Comparison of ENCODE assay signal across 15 cellular contexts in the genomic region with DNA sequence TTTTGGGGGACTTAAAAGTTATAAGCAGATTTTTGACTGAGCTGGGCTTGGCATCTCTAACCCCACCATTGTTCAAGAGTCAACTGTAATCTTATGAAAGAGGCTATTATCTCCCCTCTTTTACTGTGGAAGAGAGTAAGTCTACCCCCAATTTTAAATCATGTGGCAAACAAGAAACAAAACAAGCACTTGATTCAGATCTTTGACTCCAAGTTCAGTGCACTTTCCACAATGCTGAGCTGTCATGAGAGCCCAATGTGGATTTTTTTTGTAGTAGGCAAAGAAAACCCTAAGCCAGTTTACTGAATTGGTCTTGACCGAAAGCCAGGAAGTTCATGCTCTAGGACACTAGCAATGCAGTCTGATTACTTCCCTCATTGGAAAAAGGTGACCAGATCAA.
DNase-seq lines count a peak whose midpoint lies in the region; TF ChIP-seq lines count a peak whose summit lies in the region.
"Had no signal": no experiment of that assay in that cellular context is flagged by ENCODE, and none has a peak within 500 bp of the region (broad histone marks: within the 10 kb centered on the region; RNA-seq: fewer than 3 reads in every experiment).

No MANE protein-coding gene starts in this region.

- H3K27me3 ChIP-seq in rectal smooth muscle tissue (ENCODE audit: control insufficient read depth, insufficient read depth, low read length) (no peaks in the 10 kb centered on the region), smooth muscle cell (ENCODE audit: low read depth) (no peaks in the 10 kb centered on the region)

- H3K4me3 Mint-ChIP-seq in nephron (no peak overlapping the region), type B pancreatic cell (no peak overlapping the region)
- H3K4me3 Mint-ChIP-seq: CD4-positive, alpha-beta memory T cell had no signal

- in situ Hi-C loops in SK-MEL-5 (cut with HindIII; ENCODE audit: low pct_unique_long_range_greater_than_20kb, low sequenced_read_pairs): no loop called here

- H3K9ac ChIP-seq in rectal smooth muscle tissue (ENCODE audit: low read length) (no peak overlapping the region), smooth muscle cell (ENCODE audit: low read depth) (no peak overlapping the region)

- H3K27me3 Mint-ChIP-seq in nephron (ENCODE audit: low read depth) (no peaks in the 10 kb centered on the region), type B pancreatic cell (no peaks in the 10 kb centered on the region)
- H3K27me3 Mint-ChIP-seq: CD4-positive, alpha-beta memory T cell had no signal

- H3K27ac ChIP-seq in rectal smooth muscle tissue (ENCODE audit: low read depth, low read length): peak overlapping the region; percentile 7
- no peak overlapping the region for H3K27ac ChIP-seq in smooth muscle cell (ENCODE audit: low read depth)

- H3K9me3 ChIP-seq in smooth muscle cell (replicated peaks; ENCODE audit: low read depth): no peaks in the 10 kb centered on the region
- H3K9me3 ChIP-seq: Caco-2 had no signal

- H3K4me1 Mint-ChIP-seq in nephron (peaks cover 40% of the 10 kb centered on the region), type B pancreatic cell (ENCODE audit: unreplicated experiment) (peaks cover 16% of the 10 kb centered on the region)
- H3K4me1 Mint-ChIP-seq: CD4-positive, alpha-beta memory T cell had no signal

- no peak for TF ChIP-seq CTCF in nephron (IDR thresholded peaks at IDR 0.05; ENCODE audit: unreplicated experiment in 3 of 3)
- no peak for TF ChIP-seq CTCF in type B pancreatic cell (conservative IDR thresholded peaks at IDR 0.05)
- no peak for TF ChIP-seq CTCF in smooth muscle cell (IDR thresholded peaks at IDR 0.05; ENCODE audit: borderline replicate concordance, insufficient read depth, poor library complexity, severe bottlenecking)

- WGBS in smooth muscle cell (ENCODE audit: low lambda C conversion rate): 79% methylated on average over 1 of the region's 1 CpG

- H3K36me3 Mint-ChIP-seq in nephron (ENCODE audit: low read depth) (no peaks in the 10 kb centered on the region), type B pancreatic cell (no peaks in the 10 kb centered on the region)
- H3K36me3 Mint-ChIP-seq: CD4-positive, alpha-beta memory T cell had no signal

- H3K36me3 ChIP-seq in rectal smooth muscle tissue (ENCODE audit: control insufficient read depth, insufficient read depth, low read length) (no peaks in the 10 kb centered on the region), smooth muscle cell (ENCODE audit: low read depth) (no peaks in the 10 kb centered on the region)

- H3F3A ChIP-seq in smooth muscle cell (ENCODE audit: low read depth): no peaks in the 10 kb centered on the region

- H3K27ac Mint-ChIP-seq in nephron (peak overlapping the region; percentile 87 to 93 (median 90)), type B pancreatic cell (no peak overlapping the region)
- H3K27ac Mint-ChIP-seq: CD4-positive, alpha-beta memory T cell had no signal

- H2AFZ ChIP-seq in smooth muscle cell (ENCODE audit: low read depth): no peak overlapping the region

- H4K20me1 ChIP-seq in smooth muscle cell (ENCODE audit: low read depth): no peaks in the 10 kb centered on the region

- no peaks in the 10 kb centered on the region for H3K79me2 ChIP-seq in smooth muscle cell (ENCODE audit: low read depth)

- no peak overlapping the region for H3K4me2 ChIP-seq in smooth muscle cell

- no peak overlapping the region for H3K4me3 ChIP-seq in rectal smooth muscle tissue (ENCODE audit: low read length)
- no peak overlapping the region for H3K4me3 ChIP-seq in smooth muscle cell

- DNase-seq in SK-MEL-5 (ENCODE audit: low read depth, low spot score) (peak; percentile 79), foreskin melanocyte (peak; percentile 92), amniotic stem cell (lab: John Stamatoyannopoulos, UW) (no peak), type B pancreatic cell (ENCODE audit: extremely low spot score, unreplicated experiment) (no peak), HT-29 (ENCODE audit: low spot score) (no peak), smooth muscle cell (lab: John Stamatoyannopoulos, UW; ENCODE audit: unreplicated experiment) (no peak)
- DNase-seq: C1 segment of cervical spinal cord; Caco-2; CD4-positive, alpha-beta memory T cell; DMS153; DND-41; GOT3; HCEC 1CT had no signal

- H3K9me3 Mint-ChIP-seq in nephron (peaks cover 28% of the 10 kb centered on the region), type B pancreatic cell (no peaks in the 10 kb centered on the region)

- H3K4me1 ChIP-seq in rectal smooth muscle tissue (ENCODE audit: control insufficient read depth, insufficient read depth, low read length) (no peaks in the 10 kb centered on the region), smooth muscle cell (ENCODE audit: low read depth) (no peaks in the 10 kb centered on the region)
- H3K4me1 ChIP-seq: Caco-2 had no signal

Comparison
In these comparisons a context has a peak if more than half of its experiments do, and no peak if none do; other contexts are left out.
1. DNase-seq: peak in SK-MEL-5 (single experiment) and foreskin melanocyte (single experiment); none in amniotic stem cell (single experiment), type B pancreatic cell (single experiment), HT-29 (single experiment) and smooth muscle cell (single experiment).